Comparison of ENCODE assay signal across 7 cellular contexts in the genomic region with DNA sequence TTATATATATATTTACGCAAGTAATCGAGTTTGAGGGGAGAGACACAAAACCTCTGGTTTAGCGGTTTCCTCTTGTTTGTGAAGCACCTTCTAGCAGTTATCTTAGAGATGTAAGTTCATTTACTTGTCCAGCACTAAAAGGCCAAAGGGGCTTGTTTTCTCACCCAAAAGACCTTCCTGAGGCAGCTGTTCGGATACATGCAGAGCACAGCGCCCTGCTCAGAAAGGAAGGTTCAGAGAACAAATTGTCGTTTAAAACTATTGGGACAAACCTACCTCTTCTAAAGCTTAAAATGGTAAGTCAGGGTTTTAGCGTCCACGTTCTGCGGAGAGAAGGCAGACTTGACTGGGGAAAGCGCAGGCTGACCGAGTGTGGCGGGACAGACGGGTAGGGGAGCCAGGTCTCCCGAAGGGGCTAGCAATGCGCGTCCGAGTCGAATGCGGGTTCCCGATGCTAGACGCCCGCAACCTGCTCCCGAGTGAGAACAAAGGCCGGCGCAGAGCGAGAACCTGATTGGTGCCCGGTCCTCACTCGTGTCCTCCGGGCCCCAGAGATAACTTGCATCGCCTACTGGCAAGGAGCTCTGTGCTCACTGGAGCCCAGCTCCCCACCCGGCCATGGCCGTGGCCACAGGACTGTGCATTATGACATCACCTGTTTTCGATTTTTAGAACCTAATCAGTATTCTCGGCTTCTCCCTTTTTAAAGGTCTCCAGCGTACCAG. TPM values are rescaled to one million over a fixed set of nuclear protein-coding genes. Genes with fewer than 3 reads are reported as not detected.
DNase-seq lines count a peak whose midpoint lies in the region; ATAC-seq and TF ChIP-seq lines count a peak whose summit lies in the region.

No MANE protein-coding gene starts in this region.

- peak; percentile 56 for TF ChIP-seq POLR2A in ovary (IDR thresholded peaks at IDR 0.05)
- peak in 2 of 4 donors; percentile 30 to 33 for TF ChIP-seq POLR2A in upper lobe of left lung (IDR thresholded peaks at IDR 0.05)

- peaks cover 2% of the 10 kb centered on the region for H3K9me3 Mint-ChIP-seq in activated naive CD8-positive, alpha-beta T cell treated with anti-CD3 and anti-CD28 coated beads for 36 hours

- H3K27me3 ChIP-seq in RWPE2 (ENCODE audit: insufficient read depth, poor library complexity, severe bottlenecking) (no peaks in the 10 kb centered on the region), cardiac muscle cell (no peaks in the 10 kb centered on the region), ovary (no peaks in the 10 kb centered on the region), upper lobe of left lung (no peaks in the 10 kb centered on the region)

- 1 to 6% (median 2%) methylated on average over 35 of the region's 35 CpGs for WGBS in ovary, 3 donors
- 3 to 4% methylated on average over 34 to 35 of the region's 35 CpGs for WGBS in upper lobe of left lung, 2 donors

- H3K4me1 ChIP-seq in RWPE2 (ENCODE audit: insufficient read depth, poor library complexity, severe bottlenecking), result peaks cover 23% of the 10 kb centered on the region
- H3K4me1 ChIP-seq in cardiac muscle cell (ENCODE audit: low read depth), result peaks cover 21% of the 10 kb centered on the region
- H3K4me1 ChIP-seq in ovary (ENCODE audit: insufficient read depth), result peaks cover 2% of the 10 kb centered on the region
- peaks cover 7 to 41% (median 14%) of the 10 kb centered on the region in 4 donors for H3K4me1 ChIP-seq in upper lobe of left lung

- DNase-seq in RWPE2 (ENCODE audit: low spot score), result peak; percentile 58
- DNase-seq in activated naive CD8-positive, alpha-beta T cell treated with anti-CD3 and anti-CD28 coated beads for 36 hours, result peak; percentile 70
- peak; percentile 67 for DNase-seq in cardiac muscle cell (ENCODE audit: low read depth in 1 of 2, low spot score in 1 of 2)
- DNase-seq in ovary, result peak; percentile 80 to 87 (median 81)
- DNase-seq in upper lobe of left lung, result peak; percentile 80 to 83

- H3K4me3 ChIP-seq in RWPE2 (ENCODE audit: severe bottlenecking), result peak overlapping the region; percentile 20
- H3K4me3 ChIP-seq in cardiac muscle cell, result peak overlapping the region; percentile 16
- H3K4me3 ChIP-seq in ovary, result peak overlapping the region; percentile 40
- peak overlapping the region; percentile 14 to 99 (median 94) for H3K4me3 ChIP-seq in upper lobe of left lung

- no peak for TF ChIP-seq EP300 in ovary (IDR thresholded peaks at IDR 0.05)
- no peak for TF ChIP-seq EP300 in upper lobe of left lung (IDR thresholded peaks at IDR 0.05)

- no peaks in the 10 kb centered on the region for H3K36me3 Mint-ChIP-seq in activated naive CD8-positive, alpha-beta T cell treated with anti-CD3 and anti-CD28 coated beads for 36 hours

- no peak for TF ChIP-seq CTCF in RWPE2 (IDR thresholded peaks at IDR 0.05; ENCODE audit: poor library complexity, severe bottlenecking)
- TF ChIP-seq CTCF in cardiac muscle cell (IDR thresholded peaks at IDR 0.05; ENCODE audit: low read depth, low read length), result no peak
- TF ChIP-seq CTCF in ovary (IDR thresholded peaks at IDR 0.05), result peak in 1 of 3 donors; percentile 29
- TF ChIP-seq CTCF in upper lobe of left lung (IDR thresholded peaks at IDR 0.05), result peak in 1 of 6 experiments; percentile 5

- intact Hi-C loops in ovary (cut with DNase I), result loop anchor here in 3 of 4 donors (2.0 to 10.0 kb wide), 5 partner anchors 80 to 473 kb away; no protein-coding TSS in a partner anchor

- H3K27me3 Mint-ChIP-seq in activated naive CD8-positive, alpha-beta T cell treated with anti-CD3 and anti-CD28 coated beads for 36 hours, result no peaks in the 10 kb centered on the region

- no peak overlapping the region for H3K27ac Mint-ChIP-seq in activated naive CD8-positive, alpha-beta T cell treated with anti-CD3 and anti-CD28 coated beads for 36 hours

- H3K27ac ChIP-seq in RWPE2 (ENCODE audit: poor library complexity, severe bottlenecking) (peak overlapping the region; percentile 31), cardiac muscle cell (peak overlapping the region; percentile 78), ovary (peak overlapping the region; percentile 89 to 90), upper lobe of left lung (peak overlapping the region; percentile 66 to 97 (median 84))

- H3K36me3 ChIP-seq in RWPE2 (ENCODE audit: low read depth) (no peaks in the 10 kb centered on the region), cardiac muscle cell (no peaks in the 10 kb centered on the region), ovary (no peaks in the 10 kb centered on the region), upper lobe of left lung (no peaks in the 10 kb centered on the region)

- no peak overlapping the region for H3K4me3 Mint-ChIP-seq in activated naive CD8-positive, alpha-beta T cell treated with anti-CD3 and anti-CD28 coated beads for 36 hours

- H3K9me3 ChIP-seq in RWPE2 (ENCODE audit: severe bottlenecking) (no peaks in the 10 kb centered on the region), cardiac muscle cell (ENCODE audit: low read depth) (no peaks in the 10 kb centered on the region), ovary (no peaks in the 10 kb centered on the region), upper lobe of left lung (no peaks in the 10 kb centered on the region)

- ATAC-seq in GM18873 (IDR thresholded peaks at IDR 0.05; ENCODE audit: low FRiP score, unreplicated experiment), result peak; percentile 22
- peak; percentile 24 for ATAC-seq in HG03378 (IDR thresholded peaks at IDR 0.05; ENCODE audit: unreplicated experiment)
- ATAC-seq in RWPE2 (ENCODE audit: low read depth), result no peak
- ATAC-seq in upper lobe of left lung (ENCODE audit: low FRiP score in 2 of 2), result peak; percentile 61 to 71

- H3K4me1 Mint-ChIP-seq in activated naive CD8-positive, alpha-beta T cell treated with anti-CD3 and anti-CD28 coated beads for 36 hours, result peaks cover 28% of the 10 kb centered on the region

RNA-seq across cellular contexts. Expression of a gene that starts 1.0 kb away (rescaled TPM):
- 10 to 100 TPM; 16.2 to 16.4 TPM for total RNA-seq in activated naive CD8-positive, alpha-beta T cell treated with anti-CD3 and anti-CD28 coated beads for 36 hours
- total RNA-seq in cardiac muscle cell, result 21.6 and 27.7 TPM in 2 replicates
- 3.9 and 6.0 TPM in 2 replicates for polyA plus RNA-seq in cardiac muscle cell
- total RNA-seq in ovary, result 10 to 100 TPM; 37.1 to 77.3 (median 49.4) TPM
- polyA plus RNA-seq in ovary, result 10 to 100 TPM; 14.5 to 21.7 TPM
- total RNA-seq in upper lobe of left lung, result 10 to 100 TPM; 11.5 to 48.8 (median 23.2) TPM

Comparison
In these comparisons a context has a peak if more than half of its experiments do, and no peak if none do; other contexts are left out.
1. H3K27ac ChIP-seq: peak in every context shown above with its lines; median percentile 90 in ovary; 84 in upper lobe of left lung; 78 in cardiac muscle cell; 31 in RWPE2.
2. H3K4me3 ChIP-seq: peak in every context shown above with its lines; median percentile 94 in upper lobe of left lung; 40 in ovary; 20 in RWPE2; 16 in cardiac muscle cell.